Comparison of ENCODE assay signal across 1 cellular context in the genomic region with DNA sequence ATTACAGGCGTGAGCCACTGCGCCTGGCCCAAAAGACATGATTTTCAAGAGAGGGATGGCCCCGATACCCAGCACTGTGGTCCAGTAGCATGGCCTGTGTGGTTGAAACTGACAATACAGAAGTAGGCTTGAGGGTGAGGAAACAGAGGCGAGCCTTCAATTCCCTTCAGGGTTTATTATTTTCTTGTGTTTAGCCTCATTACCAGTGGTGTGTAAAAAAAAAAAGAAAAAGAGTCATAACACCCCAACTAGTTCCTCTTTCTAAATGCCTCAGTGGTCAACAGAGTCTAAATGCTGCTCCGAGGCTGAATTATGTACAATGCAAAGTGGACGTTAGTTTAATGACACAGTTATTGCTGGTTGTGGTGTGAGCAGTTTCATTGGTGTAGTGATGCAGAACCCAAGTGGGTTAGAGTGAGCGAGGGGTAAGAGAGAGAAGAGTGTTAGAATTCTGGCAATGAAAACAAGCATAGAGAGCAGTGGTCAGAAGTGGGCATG.
A peak's percentile ranks its signal among the peaks of the same experiment; 100 is the strongest.
TF ChIP-seq lines count a peak whose summit lies in the region.

No MANE protein-coding gene starts in this region.

TF ChIP-seq in GM12878, 131 proteins besides CTCF, POLR2A, EP300 and RAD21 (continued from another document and continues in another):
- TF ChIP-seq, protein P1, sequence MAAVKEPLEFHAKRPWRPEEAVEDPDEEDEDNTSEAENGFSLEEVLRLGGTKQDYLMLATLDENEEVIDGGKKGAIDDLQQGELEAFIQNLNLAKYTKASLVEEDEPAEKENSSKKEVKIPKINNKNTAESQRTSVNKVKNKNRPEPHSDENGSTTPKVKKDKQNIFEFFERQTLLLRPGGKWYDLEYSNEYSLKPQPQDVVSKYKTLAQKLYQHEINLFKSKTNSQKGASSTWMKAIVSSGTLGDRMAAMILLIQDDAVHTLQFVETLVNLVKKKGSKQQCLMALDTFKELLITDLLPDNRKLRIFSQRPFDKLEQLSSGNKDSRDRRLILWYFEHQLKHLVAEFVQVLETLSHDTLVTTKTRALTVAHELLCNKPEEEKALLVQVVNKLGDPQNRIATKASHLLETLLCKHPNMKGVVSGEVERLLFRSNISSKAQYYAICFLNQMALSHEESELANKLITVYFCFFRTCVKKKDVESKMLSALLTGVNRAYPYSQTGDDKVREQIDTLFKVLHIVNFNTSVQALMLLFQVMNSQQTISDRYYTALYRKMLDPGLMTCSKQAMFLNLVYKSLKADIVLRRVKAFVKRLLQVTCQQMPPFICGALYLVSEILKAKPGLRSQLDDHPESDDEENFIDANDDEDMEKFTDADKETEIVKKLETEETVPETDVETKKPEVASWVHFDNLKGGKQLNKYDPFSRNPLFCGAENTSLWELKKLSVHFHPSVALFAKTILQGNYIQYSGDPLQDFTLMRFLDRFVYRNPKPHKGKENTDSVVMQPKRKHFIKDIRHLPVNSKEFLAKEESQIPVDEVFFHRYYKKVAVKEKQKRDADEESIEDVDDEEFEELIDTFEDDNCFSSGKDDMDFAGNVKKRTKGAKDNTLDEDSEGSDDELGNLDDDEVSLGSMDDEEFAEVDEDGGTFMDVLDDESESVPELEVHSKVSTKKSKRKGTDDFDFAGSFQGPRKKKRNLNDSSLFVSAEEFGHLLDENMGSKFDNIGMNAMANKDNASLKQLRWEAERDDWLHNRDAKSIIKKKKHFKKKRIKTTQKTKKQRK (IDR thresholded peaks at IDR 0.05; ENCODE audit: low read depth, low read length), result no peak
- TF ChIP-seq GABPA (IDR thresholded peaks at IDR 0.05; ENCODE audit: low read depth) (peak; percentile 48), ZNF622 (IDR thresholded peaks at IDR 0.05) (no peak), BACH1 (IDR thresholded peaks at IDR 0.05; ENCODE audit: borderline replicate concordance) (no peak; the same call in 1 of the 2 replicates), EZH2 (IDR thresholded peaks at IDR 0.05; ENCODE audit: borderline replicate concordance, control insufficient read depth, low read depth, low read length) (no peak), NBN (IDR thresholded peaks at IDR 0.05) (peak; percentile 98), CBFB (IDR thresholded peaks at IDR 0.05; ENCODE audit: low read depth) (peak; percentile 91; the same call in 1 of the 2 replicates), YY1 (IDR thresholded peaks at IDR 0.05; ENCODE audit: low read depth, low read length) (0 out of 2 replicates have a peak, but pooled peaks have one; percentile 37), POU2F2 (IDR thresholded peaks at IDR 0.05; ENCODE audit: borderline replicate concordance, low read depth, low read length) (peak; percentile 96), MEF2B (IDR thresholded peaks at IDR 0.05; ENCODE audit: partially characterized antibody, poor library complexity, severe bottlenecking) (peak; percentile 93), MTA2 (IDR thresholded peaks at IDR 0.05; ENCODE audit: low read depth) (peak; percentile 100), CHD1 (IDR thresholded peaks at IDR 0.05; ENCODE audit: low read depth, low read length) (no peak), MTA3 (IDR thresholded peaks at IDR 0.05; ENCODE audit: borderline replicate concordance, low read length) (peak; percentile 96), ZZZ3 (IDR thresholded peaks at IDR 0.05; ENCODE audit: control insufficient read depth, insufficient read length, low read depth) (no peak), SREBF1 (IDR thresholded peaks at IDR 0.05; ENCODE audit: low read length) (peak; percentile 69), JUND (IDR thresholded peaks at IDR 0.05; ENCODE audit: low read depth, low read length) (peak; percentile 88), SMARCA5 (IDR thresholded peaks at IDR 0.05) (no peak), RCOR1 (conservative IDR thresholded peaks at IDR 0.05; ENCODE audit: low read depth, low read length) (peak; percentile 97), CBX5 (IDR thresholded peaks at IDR 0.05; ENCODE audit: low read depth) (0 out of 2 replicates have a peak, but pooled peaks have one; percentile 75), HDGF (IDR thresholded peaks at IDR 0.05) (no peak), HCFC1 (IDR thresholded peaks at IDR 0.05; ENCODE audit: low read length) (no peak), ZNF24 (IDR thresholded peaks at IDR 0.05) (no peak)
- TF ChIP-seq, protein P2, sequence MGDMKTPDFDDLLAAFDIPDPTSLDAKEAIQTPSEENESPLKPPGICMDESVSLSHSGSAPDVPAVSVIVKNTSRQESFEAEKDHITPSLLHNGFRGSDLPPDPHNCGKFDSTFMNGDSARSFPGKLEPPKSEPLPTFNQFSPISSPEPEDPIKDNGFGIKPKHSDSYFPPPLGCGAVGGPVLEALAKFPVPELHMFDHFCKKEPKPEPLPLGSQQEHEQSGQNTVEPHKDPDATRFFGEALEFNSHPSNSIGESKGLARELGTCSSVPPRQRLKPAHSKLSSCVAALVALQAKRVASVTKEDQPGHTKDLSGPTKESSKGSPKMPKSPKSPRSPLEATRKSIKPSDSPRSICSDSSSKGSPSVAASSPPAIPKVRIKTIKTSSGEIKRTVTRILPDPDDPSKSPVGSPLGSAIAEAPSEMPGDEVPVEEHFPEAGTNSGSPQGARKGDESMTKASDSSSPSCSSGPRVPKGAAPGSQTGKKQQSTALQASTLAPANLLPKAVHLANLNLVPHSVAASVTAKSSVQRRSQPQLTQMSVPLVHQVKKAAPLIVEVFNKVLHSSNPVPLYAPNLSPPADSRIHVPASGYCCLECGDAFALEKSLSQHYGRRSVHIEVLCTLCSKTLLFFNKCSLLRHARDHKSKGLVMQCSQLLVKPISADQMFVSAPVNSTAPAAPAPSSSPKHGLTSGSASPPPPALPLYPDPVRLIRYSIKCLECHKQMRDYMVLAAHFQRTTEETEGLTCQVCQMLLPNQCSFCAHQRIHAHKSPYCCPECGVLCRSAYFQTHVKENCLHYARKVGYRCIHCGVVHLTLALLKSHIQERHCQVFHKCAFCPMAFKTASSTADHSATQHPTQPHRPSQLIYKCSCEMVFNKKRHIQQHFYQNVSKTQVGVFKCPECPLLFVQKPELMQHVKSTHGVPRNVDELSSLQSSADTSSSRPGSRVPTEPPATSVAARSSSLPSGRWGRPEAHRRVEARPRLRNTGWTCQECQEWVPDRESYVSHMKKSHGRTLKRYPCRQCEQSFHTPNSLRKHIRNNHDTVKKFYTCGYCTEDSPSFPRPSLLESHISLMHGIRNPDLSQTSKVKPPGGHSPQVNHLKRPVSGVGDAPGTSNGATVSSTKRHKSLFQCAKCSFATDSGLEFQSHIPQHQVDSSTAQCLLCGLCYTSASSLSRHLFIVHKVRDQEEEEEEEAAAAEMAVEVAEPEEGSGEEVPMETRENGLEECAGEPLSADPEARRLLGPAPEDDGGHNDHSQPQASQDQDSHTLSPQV (IDR thresholded peaks at IDR 0.05), result no peak
- TF ChIP-seq, protein P3, sequence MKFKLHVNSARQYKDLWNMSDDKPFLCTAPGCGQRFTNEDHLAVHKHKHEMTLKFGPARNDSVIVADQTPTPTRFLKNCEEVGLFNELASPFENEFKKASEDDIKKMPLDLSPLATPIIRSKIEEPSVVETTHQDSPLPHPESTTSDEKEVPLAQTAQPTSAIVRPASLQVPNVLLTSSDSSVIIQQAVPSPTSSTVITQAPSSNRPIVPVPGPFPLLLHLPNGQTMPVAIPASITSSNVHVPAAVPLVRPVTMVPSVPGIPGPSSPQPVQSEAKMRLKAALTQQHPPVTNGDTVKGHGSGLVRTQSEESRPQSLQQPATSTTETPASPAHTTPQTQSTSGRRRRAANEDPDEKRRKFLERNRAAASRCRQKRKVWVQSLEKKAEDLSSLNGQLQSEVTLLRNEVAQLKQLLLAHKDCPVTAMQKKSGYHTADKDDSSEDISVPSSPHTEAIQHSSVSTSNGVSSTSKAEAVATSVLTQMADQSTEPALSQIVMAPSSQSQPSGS (IDR thresholded peaks at IDR 0.05; ENCODE audit: low read length), result peak; percentile 96
- TF ChIP-seq, protein P4, sequence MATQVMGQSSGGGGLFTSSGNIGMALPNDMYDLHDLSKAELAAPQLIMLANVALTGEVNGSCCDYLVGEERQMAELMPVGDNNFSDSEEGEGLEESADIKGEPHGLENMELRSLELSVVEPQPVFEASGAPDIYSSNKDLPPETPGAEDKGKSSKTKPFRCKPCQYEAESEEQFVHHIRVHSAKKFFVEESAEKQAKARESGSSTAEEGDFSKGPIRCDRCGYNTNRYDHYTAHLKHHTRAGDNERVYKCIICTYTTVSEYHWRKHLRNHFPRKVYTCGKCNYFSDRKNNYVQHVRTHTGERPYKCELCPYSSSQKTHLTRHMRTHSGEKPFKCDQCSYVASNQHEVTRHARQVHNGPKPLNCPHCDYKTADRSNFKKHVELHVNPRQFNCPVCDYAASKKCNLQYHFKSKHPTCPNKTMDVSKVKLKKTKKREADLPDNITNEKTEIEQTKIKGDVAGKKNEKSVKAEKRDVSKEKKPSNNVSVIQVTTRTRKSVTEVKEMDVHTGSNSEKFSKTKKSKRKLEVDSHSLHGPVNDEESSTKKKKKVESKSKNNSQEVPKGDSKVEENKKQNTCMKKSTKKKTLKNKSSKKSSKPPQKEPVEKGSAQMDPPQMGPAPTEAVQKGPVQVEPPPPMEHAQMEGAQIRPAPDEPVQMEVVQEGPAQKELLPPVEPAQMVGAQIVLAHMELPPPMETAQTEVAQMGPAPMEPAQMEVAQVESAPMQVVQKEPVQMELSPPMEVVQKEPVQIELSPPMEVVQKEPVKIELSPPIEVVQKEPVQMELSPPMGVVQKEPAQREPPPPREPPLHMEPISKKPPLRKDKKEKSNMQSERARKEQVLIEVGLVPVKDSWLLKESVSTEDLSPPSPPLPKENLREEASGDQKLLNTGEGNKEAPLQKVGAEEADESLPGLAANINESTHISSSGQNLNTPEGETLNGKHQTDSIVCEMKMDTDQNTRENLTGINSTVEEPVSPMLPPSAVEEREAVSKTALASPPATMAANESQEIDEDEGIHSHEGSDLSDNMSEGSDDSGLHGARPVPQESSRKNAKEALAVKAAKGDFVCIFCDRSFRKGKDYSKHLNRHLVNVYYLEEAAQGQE (IDR thresholded peaks at IDR 0.05; ENCODE audit: low read depth, low read length), result no peak
- TF ChIP-seq, protein P5, sequence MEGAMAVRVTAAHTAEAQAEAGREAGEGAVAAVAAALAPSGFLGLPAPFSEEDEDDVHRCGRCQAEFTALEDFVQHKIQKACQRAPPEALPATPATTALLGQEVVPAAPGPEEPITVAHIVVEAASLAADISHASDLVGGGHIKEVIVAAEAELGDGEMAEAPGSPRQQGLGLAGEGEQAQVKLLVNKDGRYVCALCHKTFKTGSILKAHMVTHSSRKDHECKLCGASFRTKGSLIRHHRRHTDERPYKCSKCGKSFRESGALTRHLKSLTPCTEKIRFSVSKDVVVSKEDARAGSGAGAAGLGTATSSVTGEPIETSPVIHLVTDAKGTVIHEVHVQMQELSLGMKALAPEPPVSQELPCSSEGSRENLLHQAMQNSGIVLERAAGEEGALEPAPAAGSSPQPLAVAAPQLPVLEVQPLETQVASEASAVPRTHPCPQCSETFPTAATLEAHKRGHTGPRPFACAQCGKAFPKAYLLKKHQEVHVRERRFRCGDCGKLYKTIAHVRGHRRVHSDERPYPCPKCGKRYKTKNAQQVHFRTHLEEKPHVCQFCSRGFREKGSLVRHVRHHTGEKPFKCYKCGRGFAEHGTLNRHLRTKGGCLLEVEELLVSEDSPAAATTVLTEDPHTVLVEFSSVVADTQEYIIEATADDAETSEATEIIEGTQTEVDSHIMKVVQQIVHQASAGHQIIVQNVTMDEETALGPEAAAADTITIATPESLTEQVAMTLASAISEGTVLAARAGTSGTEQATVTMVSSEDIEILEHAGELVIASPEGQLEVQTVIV (IDR thresholded peaks at IDR 0.05; ENCODE audit: borderline replicate concordance, partially characterized antibody), result no peak
- TF ChIP-seq, protein P6, sequence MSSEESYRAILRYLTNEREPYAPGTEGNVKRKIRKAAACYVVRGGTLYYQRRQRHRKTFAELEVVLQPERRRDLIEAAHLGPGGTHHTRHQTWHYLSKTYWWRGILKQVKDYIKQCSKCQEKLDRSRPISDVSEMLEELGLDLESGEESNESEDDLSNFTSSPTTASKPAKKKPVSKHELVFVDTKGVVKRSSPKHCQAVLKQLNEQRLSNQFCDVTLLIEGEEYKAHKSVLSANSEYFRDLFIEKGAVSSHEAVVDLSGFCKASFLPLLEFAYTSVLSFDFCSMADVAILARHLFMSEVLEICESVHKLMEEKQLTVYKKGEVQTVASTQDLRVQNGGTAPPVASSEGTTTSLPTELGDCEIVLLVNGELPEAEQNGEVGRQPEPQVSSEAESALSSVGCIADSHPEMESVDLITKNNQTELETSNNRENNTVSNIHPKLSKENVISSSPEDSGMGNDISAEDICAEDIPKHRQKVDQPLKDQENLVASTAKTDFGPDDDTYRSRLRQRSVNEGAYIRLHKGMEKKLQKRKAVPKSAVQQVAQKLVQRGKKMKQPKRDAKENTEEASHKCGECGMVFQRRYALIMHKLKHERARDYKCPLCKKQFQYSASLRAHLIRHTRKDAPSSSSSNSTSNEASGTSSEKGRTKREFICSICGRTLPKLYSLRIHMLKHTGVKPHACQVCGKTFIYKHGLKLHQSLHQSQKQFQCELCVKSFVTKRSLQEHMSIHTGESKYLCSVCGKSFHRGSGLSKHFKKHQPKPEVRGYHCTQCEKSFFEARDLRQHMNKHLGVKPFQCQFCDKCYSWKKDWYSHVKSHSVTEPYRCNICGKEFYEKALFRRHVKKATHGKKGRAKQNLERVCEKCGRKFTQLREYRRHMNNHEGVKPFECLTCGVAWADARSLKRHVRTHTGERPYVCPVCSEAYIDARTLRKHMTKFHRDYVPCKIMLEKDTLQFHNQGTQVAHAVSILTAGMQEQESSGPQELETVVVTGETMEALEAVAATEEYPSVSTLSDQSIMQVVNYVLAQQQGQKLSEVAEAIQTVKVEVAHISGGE (CRISPR knock-in tag; IDR thresholded peaks at IDR 0.05), result no peak
- TF ChIP-seq, protein P7, sequence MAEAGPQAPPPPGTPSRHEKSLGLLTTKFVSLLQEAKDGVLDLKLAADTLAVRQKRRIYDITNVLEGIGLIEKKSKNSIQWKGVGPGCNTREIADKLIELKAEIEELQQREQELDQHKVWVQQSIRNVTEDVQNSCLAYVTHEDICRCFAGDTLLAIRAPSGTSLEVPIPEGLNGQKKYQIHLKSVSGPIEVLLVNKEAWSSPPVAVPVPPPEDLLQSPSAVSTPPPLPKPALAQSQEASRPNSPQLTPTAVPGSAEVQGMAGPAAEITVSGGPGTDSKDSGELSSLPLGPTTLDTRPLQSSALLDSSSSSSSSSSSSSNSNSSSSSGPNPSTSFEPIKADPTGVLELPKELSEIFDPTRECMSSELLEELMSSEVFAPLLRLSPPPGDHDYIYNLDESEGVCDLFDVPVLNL (IDR thresholded peaks at IDR 0.05; ENCODE audit: low read depth, low read length), result no peak
- TF ChIP-seq, protein P8, sequence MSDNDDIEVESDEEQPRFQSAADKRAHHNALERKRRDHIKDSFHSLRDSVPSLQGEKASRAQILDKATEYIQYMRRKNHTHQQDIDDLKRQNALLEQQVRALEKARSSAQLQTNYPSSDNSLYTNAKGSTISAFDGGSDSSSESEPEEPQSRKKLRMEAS (IDR thresholded peaks at IDR 0.05; ENCODE audit: low read depth, low read length), result no peak
- TF ChIP-seq, protein P9, sequence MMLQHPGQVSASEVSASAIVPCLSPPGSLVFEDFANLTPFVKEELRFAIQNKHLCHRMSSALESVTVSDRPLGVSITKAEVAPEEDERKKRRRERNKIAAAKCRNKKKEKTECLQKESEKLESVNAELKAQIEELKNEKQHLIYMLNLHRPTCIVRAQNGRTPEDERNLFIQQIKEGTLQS (IDR thresholded peaks at IDR 0.05; ENCODE audit: borderline replicate concordance, extremely low read depth, low read depth, low read length), result no peak
- TF ChIP-seq, protein P10, sequence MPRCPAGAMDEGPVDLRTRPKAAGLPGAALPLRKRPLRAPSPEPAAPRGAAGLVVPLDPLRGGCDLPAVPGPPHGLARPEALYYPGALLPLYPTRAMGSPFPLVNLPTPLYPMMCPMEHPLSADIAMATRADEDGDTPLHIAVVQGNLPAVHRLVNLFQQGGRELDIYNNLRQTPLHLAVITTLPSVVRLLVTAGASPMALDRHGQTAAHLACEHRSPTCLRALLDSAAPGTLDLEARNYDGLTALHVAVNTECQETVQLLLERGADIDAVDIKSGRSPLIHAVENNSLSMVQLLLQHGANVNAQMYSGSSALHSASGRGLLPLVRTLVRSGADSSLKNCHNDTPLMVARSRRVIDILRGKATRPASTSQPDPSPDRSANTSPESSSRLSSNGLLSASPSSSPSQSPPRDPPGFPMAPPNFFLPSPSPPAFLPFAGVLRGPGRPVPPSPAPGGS (IDR thresholded peaks at IDR 0.05; ENCODE audit: borderline replicate concordance, insufficient read depth, low read depth, low read length, poor library complexity, severe bottlenecking), result peak; percentile 76
